ENCODE assay signal across 12 cellular contexts in genomic region chr11:87473174-87473573, GRCh38.
DNase-seq lines count a peak whose midpoint lies in the region; ATAC-seq and TF ChIP-seq lines count a peak whose summit lies in the region.
"Had no signal": no experiment of that assay in that cellular context is flagged by ENCODE, and none has a peak within 500 bp of the region (broad histone marks: within the 10 kb centered on the region; RNA-seq: fewer than 3 reads in every experiment).

No MANE protein-coding gene starts in this region.

- no peak overlapping the region for H3K4me3 ChIP-seq in epithelial cell of proximal tubule (ENCODE audit: low read depth, low read length)
- no peak overlapping the region for H3K4me3 ChIP-seq in neural progenitor cell

- peaks cover 6% of the 10 kb centered on the region for H3K9me3 Mint-ChIP-seq in neural progenitor cell

- H3K9ac ChIP-seq in neural progenitor cell = no peak overlapping the region

- peaks cover 2% of the 10 kb centered on the region for H3K27me3 Mint-ChIP-seq in neural progenitor cell (ENCODE audit: insufficient read depth, low read depth)
- H3K27me3 Mint-ChIP-seq: progenitor cell of endocrine pancreas had no signal

- DNase-seq in EL (peak; percentile 99), NCI-H226 (peak; percentile 98), epithelial cell of proximal tubule (ENCODE audit: low read depth) (peak; percentile 75), neural progenitor cell (ENCODE audit: low spot score) (no peak), activated gamma-delta T cell (lab: John Stamatoyannopoulos, UW) (no peak)
- DNase-seq in activated CD4-positive, CD25-positive, alpha-beta regulatory T cell treated with anti-CD3 and anti-CD28 coated beads, Interleukin-2, amount 50 U/mL, for 72 hours = no peak
- DNase-seq: activated CD4-positive, alpha-beta T cell treated with anti-CD3 and anti-CD28 coated beads for 36 hours; NCI-H510A; SIG-M5 had no signal

- no peak for TF ChIP-seq CTCF in epithelial cell of proximal tubule (conservative IDR thresholded peaks at IDR 0.05; ENCODE audit: low read depth, low read length)
- TF ChIP-seq CTCF in neural progenitor cell (IDR thresholded peaks at IDR 0.05) = no peak

- H3K27me3 ChIP-seq in neural progenitor cell = no peaks in the 10 kb centered on the region

- H3K36me3 ChIP-seq in neural progenitor cell = no peaks in the 10 kb centered on the region

- H3K36me3 Mint-ChIP-seq in neural progenitor cell = no peaks in the 10 kb centered on the region

- H3K9me3 ChIP-seq in neural progenitor cell (ENCODE audit: low read depth) = no peaks in the 10 kb centered on the region

- H3K27ac ChIP-seq in neural progenitor cell = no peak overlapping the region

- peak overlapping the region; percentile 48 for H3K27ac Mint-ChIP-seq in neural progenitor cell
- H3K27ac Mint-ChIP-seq: activated CD4-positive, alpha-beta T cell treated with anti-CD3 and anti-CD28 coated beads for 36 hours; progenitor cell of endocrine pancreas had no signal

- H3F3A ChIP-seq in neural progenitor cell (ENCODE audit: low read depth) = no peaks in the 10 kb centered on the region

- no peaks in the 10 kb centered on the region for H3K79me2 ChIP-seq in neural progenitor cell (ENCODE audit: low read depth)

- no peak overlapping the region for H2AFZ ChIP-seq in neural progenitor cell (replicated peaks)

- no peak overlapping the region for H3K4me3 Mint-ChIP-seq in neural progenitor cell
- H3K4me3 Mint-ChIP-seq: activated CD4-positive, alpha-beta T cell treated with anti-CD3 and anti-CD28 coated beads for 36 hours had no signal

- H3K4me1 Mint-ChIP-seq in neural progenitor cell = peaks cover 13% of the 10 kb centered on the region
- H3K4me1 Mint-ChIP-seq: activated CD4-positive, alpha-beta T cell treated with anti-CD3 and anti-CD28 coated beads for 36 hours had no signal

- ATAC-seq in GM18909 (IDR thresholded peaks at IDR 0.05; ENCODE audit: poor library complexity, unreplicated experiment) = no peak
- ATAC-seq in GM19328 (IDR thresholded peaks at IDR 0.05; ENCODE audit: unreplicated experiment) = no peak
- ATAC-seq: activated CD4-positive, alpha-beta T cell treated with anti-CD3 and anti-CD28 coated beads for 36 hours had no signal

- no peak overlapping the region for H3K4me2 ChIP-seq in neural progenitor cell

- H4K20me1 ChIP-seq in neural progenitor cell (ENCODE audit: low read depth) = no peaks in the 10 kb centered on the region

- H3K4me1 ChIP-seq in neural progenitor cell = no peaks in the 10 kb centered on the region

Comparison
In these comparisons a context has a peak if more than half of its experiments do, and no peak if none do; other contexts are left out.
1. DNase-seq: peak in EL (single experiment), NCI-H226 (single experiment) and epithelial cell of proximal tubule (single experiment); none in neural progenitor cell (single experiment), activated gamma-delta T cell (single experiment) and activated CD4-positive, CD25-positive, alpha-beta regulatory T cell treated with anti-CD3 and anti-CD28 coated beads, Interleukin-2, amount 50 U/mL, for 72 hours (single experiment).